8 cellular contexts compared by ENCODE assay signal in genomic region chr10:96089116-96089515, GRCh38. TPM values are rescaled to one million over a fixed set of nuclear protein-coding genes. Genes with fewer than 3 reads are reported as not detected.
DNase-seq lines count a peak whose midpoint lies in the region; ATAC-seq, FAIRE-seq and TF ChIP-seq lines count a peak whose summit lies in the region.

No MANE protein-coding gene starts in this region.

- peak overlapping the region; percentile 96 for H3K4me2 ChIP-seq in GM12878 (ENCODE audit: control insufficient read depth, insufficient read depth)

- no TSS peak for BruUV-seq in GM12878 (replicated peaks; lab: Mats Ljungman, UMichigan)

- peak overlapping the region; percentile 92 for H2AFZ ChIP-seq in GM12878 (ENCODE audit: control insufficient read depth, low read depth, low read length)

- TF ChIP-seq CTCF in AG04450 (IDR thresholded peaks at IDR 0.05; ENCODE audit: low read depth, low read length) (no peak), HL-60 (IDR thresholded peaks at IDR 0.05; ENCODE audit: insufficient read depth, low read length) (no peak), GM12878 (IDR thresholded peaks at IDR 0.05 in 2 of 3, conservative IDR thresholded peaks at IDR 0.05 in 1 of 3; ENCODE audit: control insufficient read depth in 2 of 3, extremely low read depth in 1 of 3, insufficient read depth in 1 of 3, low read depth in 3 of 3, low read length in 3 of 3) (no peak), lower lobe of right lung (IDR thresholded peaks at IDR 0.05) (no peak)

- ATAC-seq in GM12878 (peak; percentile 44), lower lobe of right lung (no peak)

- H3K4me3 ChIP-seq in AG04450 (ENCODE audit: low read depth, low read length) (peak overlapping the region; percentile 83; the same call in 1 of the 2 replicates), HL-60 (replicated peaks; ENCODE audit: insufficient read depth, low read length) (peak overlapping the region; percentile 40), GM12878 (peak overlapping the region; percentile 79), lower lobe of right lung (peak overlapping the region; percentile 68)

- RAD21 ChIA-PET in GM12878 (lab: Charles Lee; ENCODE audit: unreplicated experiment): interaction anchor here (0.7 to 3.2 kb wide), 7 partner anchors 41 to 396 kb away, joined by 3 to 27 read pairs (median 4); partner anchors contain the start of genes CCNJ, TCTN3 and ZNF518A

- TF ChIP-seq EP300 in GM12878 (IDR thresholded peaks at IDR 0.05; ENCODE audit: borderline replicate concordance in 1 of 2, control insufficient read depth in 1 of 2, low read depth in 2 of 2, low read length in 2 of 2): no peak

- no peaks in the 10 kb centered on the region for H3K79me2 ChIP-seq in GM12878 (ENCODE audit: control insufficient read depth, insufficient read depth, low read length)

- SMC1A ChIA-PET in GM12878 (lab: Charles Lee; ENCODE audit: uncharacterized antibody, unreplicated experiment): interaction anchor here (0.6 to 2.2 kb wide), 8 partner anchors 12 to 204 kb away, joined by 3 to 20 read pairs (median 4); partner anchors contain the start of gene ZNF518A

- CTCF ChIA-PET in AG04450 (lab: Charles Lee): interaction anchor here (0.9 to 1.6 kb wide), 2 partner anchors 286 to 395 kb away, joined by 4 read pairs; partner anchors contain the start of gene TCTN3
- CTCF ChIA-PET in GM12878 (lab: Yijun Ruan, JAX): interaction anchor here (0.6 to 2.5 kb wide), 6 partner anchors 35 to 395 kb away, joined by 3 to 21 read pairs (median 4); partner anchors contain the start of genes TCTN3 and ZNF518A

- in situ Hi-C loops in GM12878 (cut with MboI): no loop called here

- no peak for DNase-seq in AG04450 (ENCODE audit: low read depth, low spot score)
- no peak for DNase-seq in HL-60 (ENCODE audit: low read depth in 1 of 2, low spot score in 1 of 2)
- DNase-seq in GM12878 (ENCODE audit: low read depth, low spot score): no peak
- no peak for DNase-seq in lower lobe of right lung
- DNase-seq in DMS79 (lab: John Stamatoyannopoulos, UW): no peak
- DNase-seq in HPDE6-E6E7 (ENCODE audit: extremely low spot score): no peak
- DNase-seq in cerebellum (ENCODE audit: low spot score): no peak
- DNase-seq in RPMI8226: no peak

- POLR2A ChIA-PET in AG04450 (lab: Yijun Ruan, JAX) (interaction anchor here (1.7 to 3.1 kb wide), 3 partner anchors 35 to 45 kb away, joined by 6 to 56 read pairs (median 7); partner anchors contain the start of genes CCNJ and ZNF518A), GM12878 (lab: Charles Lee) (interaction anchor here (1.0 to 3.5 kb wide), 2 partner anchors 41 to 202 kb away, joined by 3 to 35 read pairs; partner anchors contain the start of gene ZNF518A)

- H4K20me1 ChIP-seq in GM12878 (ENCODE audit: control insufficient read depth, insufficient read depth): no peaks in the 10 kb centered on the region

- intact Hi-C loops in GM12878 (cut with micrococcal nuclease; ENCODE audit: unreplicated experiment): loop anchor here (2.0 kb wide), 2 partner anchors 42 to 202 kb away; no protein-coding TSS in a partner anchor
- intact Hi-C loops in lower lobe of right lung (cut with DNase I): no loop called here

- H3K36me3 ChIP-seq in GM12878 (ENCODE audit: control insufficient read depth in 2 of 2, insufficient read depth in 2 of 2, low read length in 1 of 2) (no peaks in the 10 kb centered on the region), lower lobe of right lung (no peaks in the 10 kb centered on the region)

- H3K4me1 ChIP-seq in GM12878 (ENCODE audit: control insufficient read depth, insufficient read depth, low read length) (0 out of 2 replicates have a peak, but pooled peaks cover 3% of the 10 kb centered on the region), lower lobe of right lung (no peaks in the 10 kb centered on the region)

- H3K27me3 ChIP-seq in AG04450 (ENCODE audit: control insufficient read depth, insufficient read depth, low read length) (peaks cover 8% of the 10 kb centered on the region), HL-60 (ENCODE audit: insufficient read depth, poor library complexity, severe bottlenecking) (no peaks in the 10 kb centered on the region), GM12878 (replicated peaks in 1 of 2; ENCODE audit: control insufficient read depth in 2 of 2, insufficient read depth in 2 of 2, low read length in 1 of 2) (no peaks in the 10 kb centered on the region), lower lobe of right lung (ENCODE audit: low read depth) (peaks cover 20% of the 10 kb centered on the region)

- WGBS in GM12878 (ENCODE audit: insufficient coverage, insufficient replicate concordance, low lambda C conversion rate, missing lambda C conversion rate): 75% methylated on average over 2 of the region's 2 CpGs

- H3K9ac ChIP-seq in GM12878 (ENCODE audit: control insufficient read depth, insufficient read depth, low read length): peak overlapping the region; percentile 86

- H3K27ac ChIP-seq in AG04450 (ENCODE audit: low read depth, low read length): no peak overlapping the region
- H3K27ac ChIP-seq in HL-60 (replicated peaks): peak overlapping the region; percentile 95
- peak overlapping the region; percentile 95; the same call in 1 of the 2 replicates for H3K27ac ChIP-seq in GM12878 (ENCODE audit: control insufficient read depth, insufficient read depth)
- H3K27ac ChIP-seq in lower lobe of right lung: peak overlapping the region; percentile 97

- no peak for FAIRE-seq in GM12878 (lab: Jason Lieb, UNC)

- no peak for TF ChIP-seq POLR2A in GM12878 (IDR thresholded peaks at IDR 0.05; ENCODE audit: low read depth, low read length)

- TF ChIP-seq RAD21 in GM12878 (IDR thresholded peaks at IDR 0.05; ENCODE audit: insufficient read depth, low read depth, low read length): no peak

- peaks cover 5% of the 10 kb centered on the region; the same call in 1 of the 2 replicates for H3K9me3 ChIP-seq in AG04450 (ENCODE audit: control insufficient read depth, insufficient read depth, low read length)
- no peaks in the 10 kb centered on the region; the same call in 2 of the 3 replicates for H3K9me3 ChIP-seq in GM12878 (replicated peaks; ENCODE audit: control insufficient read depth, insufficient read depth, low read length)
- H3K9me3 ChIP-seq in lower lobe of right lung: no peaks in the 10 kb centered on the region

TF ChIP-seq in GM12878, 131 proteins besides CTCF, POLR2A, EP300 and RAD21 (continues in another document):
- TF ChIP-seq WRNIP1 (IDR thresholded peaks at IDR 0.05; ENCODE audit: borderline replicate concordance, low read depth, low read length): no peak

RNA-seq across cellular contexts. Expression of gene ZNF518A, which starts 41.0 kb away (rescaled TPM):
- polyA plus RNA-seq in AG04450 (2011; rRNA removed) (5.7 and 9.1 TPM in 2 replicates), GM12878 (2011; rRNA removed) (19.4 and 34.1 TPM in 2 replicates), GM12878 (2014; fragmentation: Illumina TruSeq; extraction: Trizol) (13.6 and 15.8 TPM in 2 replicates), GM12878 (2014; fragmentation: Nextera tagmentation; extraction: Ambion mirVana) (10 to 100 TPM in 1 of 2 experiments, 1 to 10 TPM in 1; 3.7 to 11.3 TPM), GM12878 (2014; rRNA removed) (7.2 and 9.1 TPM in 2 replicates), GM12878 (2016; fragmentation: Nextera tagmentation; extraction: Ambion mirVana) (10 to 100 TPM; 18.7 to 24.4 TPM)
- polyA minus RNA-seq in AG04450 (2011; rRNA and poly(A)+ RNA removed): 4.7 and 9.9 TPM in 2 replicates
- 146 and 153 TPM in 2 replicates for total RNA-seq in GM12878 (2013; cell fraction: nucleolus; rRNA removed)
- total RNA-seq in GM12878 (2014; rRNA removed) (15.8 and 17.1 TPM in 2 replicates), GM12878 (2014; rRNA removed; fragmentation: Illumina TruSeq; extraction: Trizol) (16.9 and 17.7 TPM in 2 replicates), GM12878 (2021) (14.8 and 15.1 TPM in 2 replicates), lower lobe of right lung (23.3 TPM), cerebellum (83.9 TPM)
- polyA plus RNA-seq in GM12878 (2011; ENCODE audit: low read depth): 4.8 TPM
- 4.9 and 5.3 TPM in 2 replicates for polyA plus RNA-seq in GM12878 (2011; cell fraction: cytosol; rRNA removed)
- 22.5 and 26.4 TPM in 2 replicates for polyA plus RNA-seq in GM12878 (2011; cell fraction: nucleus; rRNA removed)
- 7.3 and 8.8 TPM in 2 replicates for polyA plus RNA-seq in GM12878 (2012)
- polyA minus RNA-seq in GM12878 (2011; rRNA and poly(A)+ RNA removed): 15.5 and 29.6 TPM in 2 replicates
- 7.8 and 14.3 TPM in 2 replicates for polyA minus RNA-seq in GM12878 (2011; cell fraction: cytosol; rRNA and poly(A)+ RNA removed)
- polyA minus RNA-seq in GM12878 (2011; cell fraction: nucleus; rRNA and poly(A)+ RNA removed): 18.0 and 23.7 TPM in 2 replicates

RNA-seq across cellular contexts. Expression of gene CCNJ, which starts 45.7 kb away (rescaled TPM):
- polyA plus RNA-seq in AG04450 (2011; rRNA removed): 8.4 and 9.2 TPM in 2 replicates
- polyA minus RNA-seq in AG04450 (2011; rRNA and poly(A)+ RNA removed): 17.0 and 18.7 TPM in 2 replicates
- 7.7 and 8.4 TPM in 2 replicates for total RNA-seq in GM12878 (2013; cell fraction: nucleolus; rRNA removed)
- 4.6 and 5.8 TPM in 2 replicates for total RNA-seq in GM12878 (2014; rRNA removed)
- 6.4 and 6.6 TPM in 2 replicates for total RNA-seq in GM12878 (2014; rRNA removed; fragmentation: Illumina TruSeq; extraction: Trizol)
- 6.1 and 6.6 TPM in 2 replicates for total RNA-seq in GM12878 (2021)
- polyA plus RNA-seq in GM12878 (2011; ENCODE audit: low read depth): 1.9 TPM
- 7.2 and 7.7 TPM in 2 replicates for polyA plus RNA-seq in GM12878 (2011; rRNA removed)
- 4.6 and 5.5 TPM in 2 replicates for polyA plus RNA-seq in GM12878 (2011; cell fraction: cytosol; rRNA removed)
- 6.9 and 8.3 TPM in 2 replicates for polyA plus RNA-seq in GM12878 (2011; cell fraction: nucleus; rRNA removed)
- 2.5 and 3.2 TPM in 2 replicates for polyA plus RNA-seq in GM12878 (2012)
- 7.1 and 8.1 TPM in 2 replicates for polyA plus RNA-seq in GM12878 (2014; fragmentation: Illumina TruSeq; extraction: Trizol)
- 1 to 10 TPM in 1 of 2 experiments, under 1 TPM in 1; 0.56 to 1.5 TPM for polyA plus RNA-seq in GM12878 (2014; fragmentation: Nextera tagmentation; extraction: Ambion mirVana)
- polyA plus RNA-seq in GM12878 (2014; rRNA removed): 5.5 and 6.7 TPM in 2 replicates
- polyA plus RNA-seq in GM12878 (2016; fragmentation: Nextera tagmentation; extraction: Ambion mirVana): 1 to 10 TPM; 7.7 to 8.8 TPM
- 7.5 and 18.1 TPM in 2 replicates for polyA minus RNA-seq in GM12878 (2011; rRNA and poly(A)+ RNA removed)
- polyA minus RNA-seq in GM12878 (2011; cell fraction: cytosol; rRNA and poly(A)+ RNA removed): 3.2 and 4.4 TPM in 2 replicates
- polyA minus RNA-seq in GM12878 (2011; cell fraction: nucleus; rRNA and poly(A)+ RNA removed): 4.2 and 7.9 TPM in 2 replicates
- 8.8 TPM for total RNA-seq in lower lobe of right lung
- total RNA-seq in cerebellum: 21.2 TPM
